Comparison of ENCODE assay signal across 23 cellular contexts in the genomic region with DNA sequence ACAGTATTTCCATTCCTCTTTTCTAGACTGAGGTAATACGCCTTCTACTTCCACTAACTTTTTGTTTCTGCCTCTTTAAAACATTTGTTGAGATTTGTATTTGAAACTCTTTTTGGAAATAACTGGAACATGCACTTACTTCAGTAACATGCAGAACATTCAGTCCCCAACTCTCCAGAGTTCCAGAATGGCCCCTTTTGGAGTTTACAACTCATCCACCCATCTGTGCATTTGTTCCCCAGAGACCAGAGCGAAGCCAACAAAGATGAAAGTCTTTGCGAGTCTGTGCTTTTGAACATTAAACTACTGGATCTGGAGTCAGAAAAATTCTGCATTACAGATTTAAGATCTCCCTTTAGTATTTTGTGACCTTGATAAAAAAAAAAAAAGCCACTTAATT.
"Had no signal": no experiment of that assay in that cellular context is flagged by ENCODE, and none has a peak within 500 bp of the region (broad histone marks: within the 10 kb centered on the region; RNA-seq: fewer than 3 reads in every experiment).

No MANE protein-coding gene starts in this region.

- H3K36me3 ChIP-seq: breast epithelium, colonic mucosa, esophagus muscularis mucosa, gastrocnemius medialis, neural progenitor cell, tibial nerve had no signal

- ATAC-seq: activated CD4-positive, alpha-beta T cell treated with anti-CD3 and anti-CD28 coated beads for 36 hours; activated T-cell treated with anti-CD3 and anti-CD28 coated beads, Interleukin-2, amount 50 U/mL, for 4 hours; left colon; naive thymus-derived CD4-positive, alpha-beta T cell had no signal

- H3K4me3 Mint-ChIP-seq: activated B cell treated with CpG ODN at 0.5 μM for 24 hours; activated CD4-positive, alpha-beta T cell treated with anti-CD3 and anti-CD28 coated beads for 36 hours; activated naive CD8-positive, alpha-beta T cell treated with anti-CD3 and anti-CD28 coated beads for 36 hours; activated T-cell treated with anti-CD3 and anti-CD28 coated beads, Interleukin-2, amount 50 U/mL, for 4 hours; central memory CD8-positive, alpha-beta T cell; naive thymus-derived CD4-positive, alpha-beta T cell; neural progenitor cell had no signal

- H3K4me1 ChIP-seq: breast epithelium, colonic mucosa, esophagus muscularis mucosa, gastrocnemius medialis, tibial nerve had no signal

- H3K27me3 ChIP-seq: breast epithelium, colonic mucosa, esophagus muscularis mucosa, gastrocnemius medialis, neural progenitor cell, tibial nerve had no signal

- H3K9me3 Mint-ChIP-seq: activated T-helper 2 cell treated with anti-CD3 and anti-CD28 coated beads, Interferon-gamma antibody, Interleukin-2, Interleukin-4, amounts not matched to agents 10 μg/mL and 5 μg/mL and 100 μg/mL, durations not matched to agents 14 hours and 24 hours and 36 hours; neural progenitor cell had no signal

- H3K27ac Mint-ChIP-seq: activated B cell treated with CpG ODN at 0.5 μM for 24 hours; activated CD4-positive, alpha-beta T cell treated with anti-CD3 and anti-CD28 coated beads for 36 hours; activated naive CD8-positive, alpha-beta T cell treated with anti-CD3 and anti-CD28 coated beads for 36 hours; activated T-helper 2 cell treated with anti-CD3 and anti-CD28 coated beads, Interferon-gamma antibody, Interleukin-2, Interleukin-4, amounts not matched to agents 10 μg/mL and 5 μg/mL and 100 μg/mL, durations not matched to agents 14 hours and 24 hours and 36 hours; naive thymus-derived CD4-positive, alpha-beta T cell; neural progenitor cell had no signal

- H3K4me1 Mint-ChIP-seq: activated B cell treated with CpG ODN at 0.5 μM for 24 hours; activated CD4-positive, alpha-beta T cell treated with anti-CD3 and anti-CD28 coated beads for 36 hours; activated naive CD8-positive, alpha-beta T cell treated with anti-CD3 and anti-CD28 coated beads for 36 hours; central memory CD8-positive, alpha-beta T cell; naive thymus-derived CD4-positive, alpha-beta T cell had no signal

- H3K9me3 ChIP-seq: breast epithelium, colonic mucosa, esophagus muscularis mucosa, gastrocnemius medialis, tibial nerve had no signal

- H3K27ac ChIP-seq: breast epithelium, colonic mucosa, esophagus muscularis mucosa, neural progenitor cell, tibial nerve had no signal

- DNase-seq: activated B cell treated with CpG ODN at 0.5 μM for 24 hours; activated CD4-positive, alpha-beta T cell treated with anti-CD3 and anti-CD28 coated beads for 36 hours; activated CD4-positive, alpha-beta T cell treated with anti-CD3 and anti-CD28 coated beads, Interleukin-2, amount 50 U/mL, for 4 hours; activated CD8-positive, alpha-beta memory T cell treated with anti-CD3 and anti-CD28 coated beads for 24 hours; activated CD8-positive, alpha-beta memory T cell treated with anti-CD3 and anti-CD28 coated beads, Interleukin-2, amount 50 U/mL, for 48 hours; activated naive CD4-positive, alpha-beta T cell; activated naive CD8-positive, alpha-beta T cell treated with anti-CD3 and anti-CD28 coated beads for 36 hours; activated T-cell treated with anti-CD3 and anti-CD28 coated beads, Interleukin-2, amount 50 U/mL, for 4 hours; amniotic stem cell; colonic mucosa; head of caudate nucleus; left colon; naive thymus-derived CD4-positive, alpha-beta T cell; stimulated activated CD4-positive, alpha-beta T cell treated with anti-CD3 and anti-CD28 coated beads, Interleukin-4, amount 100 ng/mL, for 24 hours; stimulated activated naive CD4-positive, alpha-beta T cell treated with Interleukin-2 at 50 U/mL for 16 hours; T-helper 9 cell had no signal

- H3K36me3 Mint-ChIP-seq: activated naive CD8-positive, alpha-beta T cell treated with anti-CD3 and anti-CD28 coated beads for 36 hours; naive thymus-derived CD4-positive, alpha-beta T cell; neural progenitor cell had no signal

- H3K4me3 ChIP-seq: breast epithelium, colonic mucosa, esophagus muscularis mucosa, gastrocnemius medialis, neural progenitor cell, tibial nerve had no signal

- H3K27me3 Mint-ChIP-seq: activated B cell treated with CpG ODN at 0.5 μM for 24 hours; activated CD4-positive, alpha-beta T cell treated with anti-CD3 and anti-CD28 coated beads for 36 hours; activated naive CD8-positive, alpha-beta T cell treated with anti-CD3 and anti-CD28 coated beads for 36 hours; central memory CD8-positive, alpha-beta T cell; naive thymus-derived CD4-positive, alpha-beta T cell had no signal
